11 cellular contexts compared by ENCODE assay signal in the genomic region with DNA sequence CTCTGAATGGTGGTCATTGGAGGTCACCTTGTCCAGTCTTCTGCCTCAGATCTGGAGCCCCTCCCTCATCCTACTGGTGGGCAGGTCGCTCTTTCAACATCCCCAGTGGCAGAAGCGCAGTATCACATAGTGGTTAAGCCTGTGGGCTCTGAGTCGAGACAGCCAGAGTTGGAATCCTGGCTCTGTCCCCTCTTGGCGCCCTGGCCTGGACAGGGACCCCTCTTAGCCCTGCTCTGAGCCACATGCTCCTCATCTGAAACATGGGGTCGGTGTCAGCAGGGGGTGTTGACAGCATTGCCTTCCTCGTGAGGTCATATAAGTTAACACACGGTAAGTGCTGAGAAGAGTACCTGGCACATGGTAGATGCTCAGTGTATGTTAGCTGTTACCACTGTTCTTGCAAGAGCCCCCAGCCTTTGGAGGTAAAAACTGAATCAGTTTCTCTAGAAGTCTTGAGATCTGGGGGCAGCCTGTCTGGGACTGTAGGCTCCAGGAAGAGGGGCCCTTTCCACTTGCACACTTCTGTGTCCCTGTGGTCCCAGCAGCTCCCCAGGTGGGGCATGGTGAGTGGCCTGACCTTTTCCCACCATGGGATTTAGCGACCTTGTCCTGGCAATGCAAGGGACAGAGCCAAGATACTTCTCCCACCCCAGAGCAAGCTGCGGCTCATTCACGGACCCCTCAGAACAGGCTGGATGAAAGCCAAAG. TPM values are rescaled to one million over a fixed set of nuclear protein-coding genes. Genes with fewer than 3 reads are reported as not detected.
A peak's percentile ranks its signal among the peaks of the same experiment; 100 is the strongest.
DNase-seq lines count a peak whose midpoint lies in the region; ATAC-seq and TF ChIP-seq lines count a peak whose summit lies in the region.
"Had no signal": no experiment of that assay in that cellular context is flagged by ENCODE, and none has a peak within 500 bp of the region (broad histone marks: within the 10 kb centered on the region; RNA-seq: fewer than 3 reads in every experiment).

No MANE protein-coding gene starts in this region.

- no peak for TF ChIP-seq CTCF in DOHH2 (IDR thresholded peaks at IDR 0.05; ENCODE audit: low read depth, low read length, poor library complexity, severe bottlenecking)

- 81 to 83% methylated on average over 10 of the region's 10 CpGs for WGBS in esophagus, 2 donors

- 0 out of 2 replicates have a peak overlapping the region, but pooled peaks have one; percentile 85 for H3K27ac ChIP-seq in DOHH2 (ENCODE audit: low read depth, low read length)
- peak overlapping the region; percentile 92 to 98 for H3K27ac ChIP-seq in esophagus (ENCODE audit: low read depth in 2 of 2, low read length in 1 of 2)

- peaks cover 35% of the 10 kb centered on the region for H3K4me1 Mint-ChIP-seq in T-helper 17 cell

- DNase-seq in T-helper 17 cell (no peak), NCI-H2029 (lab: John Stamatoyannopoulos, UW) (no peak), NCI-H226 (no peak)
- DNase-seq: aorta, foreskin melanocyte, NCI-H524 treated with DMSO at 0.1 percent for 48 hours had no signal

- H3K4me3 Mint-ChIP-seq in T-helper 17 cell: peak overlapping the region; percentile 97

- peak overlapping the region; percentile 93 for H3K9ac ChIP-seq in skeletal muscle satellite cell (ENCODE audit: low read depth, low read length)

- H3K36me3 ChIP-seq in DOHH2 (ENCODE audit: control insufficient read depth, low read length) (peaks cover 86% of the 10 kb centered on the region), esophagus (ENCODE audit: control insufficient read depth in 2 of 2, insufficient read depth in 2 of 2, low read length in 1 of 2) (peaks cover 24 to 56% of the 10 kb centered on the region in 2 donors), skeletal muscle satellite cell (ENCODE audit: insufficient read depth, low read length) (peaks cover 86% of the 10 kb centered on the region)

- H3F3A ChIP-seq in DOHH2 (ENCODE audit: control insufficient read depth, insufficient read depth): peaks cover 20% of the 10 kb centered on the region

- H3K27me3 ChIP-seq in DOHH2 (ENCODE audit: control insufficient read depth, low read length): no peaks in the 10 kb centered on the region
- H3K27me3 ChIP-seq in esophagus (ENCODE audit: control insufficient read depth in 1 of 2, insufficient read depth in 2 of 2, low read length in 2 of 2): no peaks in the 10 kb centered on the region
- H3K27me3 ChIP-seq in skeletal muscle satellite cell (ENCODE audit: control insufficient read depth, insufficient read depth, low read length): no peaks in the 10 kb centered on the region

- no peaks in the 10 kb centered on the region for H3K27me3 Mint-ChIP-seq in T-helper 17 cell

- no peak for ATAC-seq in T-helper 17 cell
- no peak for ATAC-seq in GM18873 (IDR thresholded peaks at IDR 0.05; ENCODE audit: low FRiP score, unreplicated experiment)
- ATAC-seq in GM21423 (IDR thresholded peaks at IDR 0.05; ENCODE audit: unreplicated experiment): no peak

- H3K4me2 ChIP-seq in DOHH2 (ENCODE audit: low read length) (no peak overlapping the region), skeletal muscle satellite cell (ENCODE audit: low read length) (peak overlapping the region; percentile 99)

- no peaks in the 10 kb centered on the region for H3K9me2 ChIP-seq in DOHH2 (replicated peaks; ENCODE audit: control insufficient read depth, low read length)

- H3K79me2 ChIP-seq in DOHH2 (ENCODE audit: control insufficient read depth, low read length): peaks cover 48% of the 10 kb centered on the region

- H3K27ac Mint-ChIP-seq in T-helper 17 cell: peak overlapping the region; percentile 99

- peaks cover 44% of the 10 kb centered on the region for H3K4me1 ChIP-seq in DOHH2 (ENCODE audit: control insufficient read depth, low read length)
- peaks cover 18 to 47% of the 10 kb centered on the region in 2 donors for H3K4me1 ChIP-seq in esophagus (ENCODE audit: control insufficient read depth in 2 of 2, insufficient read depth in 2 of 2, low read length in 1 of 2)
- peaks cover 61% of the 10 kb centered on the region for H3K4me1 ChIP-seq in skeletal muscle satellite cell (ENCODE audit: control insufficient read depth, insufficient read depth, low read length)

- no peaks in the 10 kb centered on the region for H3K9me3 ChIP-seq in DOHH2 (ENCODE audit: control insufficient read depth, insufficient read depth, low read length)
- H3K9me3 ChIP-seq in T-helper 17 cell (ENCODE audit: control insufficient read depth, low read length, poor library complexity, severe bottlenecking): no peaks in the 10 kb centered on the region
- no peaks in the 10 kb centered on the region for H3K9me3 ChIP-seq in esophagus (ENCODE audit: control insufficient read depth in 2 of 2, insufficient read depth in 1 of 2, low read depth in 1 of 2, low read length in 1 of 2)
- H3K9me3 ChIP-seq in skeletal muscle satellite cell (replicated peaks; ENCODE audit: low read length): no peaks in the 10 kb centered on the region

- H4K20me1 ChIP-seq in DOHH2 (ENCODE audit: control insufficient read depth, insufficient read depth, low read depth, low read length): peaks cover 10% of the 10 kb centered on the region; the same call in 1 of the 2 replicates

- H3K4me3 ChIP-seq in DOHH2 (ENCODE audit: low read length) (no peak overlapping the region), esophagus (ENCODE audit: low read depth in 1 of 2, low read length in 2 of 2) (peak overlapping the region in 1 of 2 donors; percentile 5), skeletal muscle satellite cell (ENCODE audit: low read length) (no peak overlapping the region)

- H3K36me3 Mint-ChIP-seq in T-helper 17 cell (ENCODE audit: low read depth): peaks cover 12% of the 10 kb centered on the region

RNA-seq across cellular contexts. Expression of a gene that starts 6.4 kb away (rescaled TPM):
- total RNA-seq in T-helper 17 cell: 100 to 1,000 TPM; 166 to 170 TPM
- 10 to 100 TPM; 17.6 to 25.3 TPM for polyA plus RNA-seq in esophagus
- total RNA-seq in skeletal muscle satellite cell (2012; rRNA removed): 9.8 and 9.9 TPM in 2 replicates

RNA-seq across cellular contexts. Expression of a gene that starts 33.8 kb away (rescaled TPM):
- 10 to 100 TPM; 54.7 to 58.0 TPM for total RNA-seq in T-helper 17 cell
- 10 to 100 TPM; 28.8 to 33.9 TPM for polyA plus RNA-seq in esophagus
- 52.9 and 59.1 TPM in 2 replicates for total RNA-seq in skeletal muscle satellite cell (2012; rRNA removed)
